8 cellular contexts compared by ENCODE assay signal in genomic region chr3:150546226-150547044, GRCh38. TPM values are rescaled to one million over a fixed set of nuclear protein-coding genes. Genes with fewer than 3 reads are reported as not detected.
DNase-seq lines count a peak whose midpoint lies in the region; ATAC-seq, FAIRE-seq and TF ChIP-seq lines count a peak whose summit lies in the region.

EIF2A (plus strand) TSS chr3:150546787; CDS start chr3:150546803, 16 bp downstream.
SERP1 (minus strand) TSS chr3:150546496; CDS start chr3:150546135, 361 bp downstream.

- H4K20me1 ChIP-seq in Loucy (ENCODE audit: insufficient read depth, low read length, poor library complexity, severe bottlenecking), result peaks cover 60% of the 10 kb centered on the region

- no peak for TF ChIP-seq CTCF in Loucy (conservative IDR thresholded peaks at IDR 0.05; ENCODE audit: low read length)
- TF ChIP-seq CTCF in fibroblast of mammary gland (conservative IDR thresholded peaks at IDR 0.05; ENCODE audit: control insufficient read depth, insufficient read depth, low read depth, low read length), result no peak

- H3K36me3 ChIP-seq in Loucy (ENCODE audit: insufficient read depth, low read length), result no peaks in the 10 kb centered on the region

- H3K36me3 Mint-ChIP-seq in naive thymus-derived CD8-positive, alpha-beta T cell, result peaks cover 0 to 49% (median 0%) of the 10 kb centered on the region in 3 donors

- no peaks in the 10 kb centered on the region for H3K9me3 ChIP-seq in Loucy (ENCODE audit: insufficient read depth, low read depth, low read length)

- peak; percentile 99 for DNase-seq in EL
- peak; percentile 76 for DNase-seq in H54 (ENCODE audit: insufficient read length, low spot score)
- DNase-seq in activated T-helper 9 cell treated with anti-CD3 and anti-CD28 coated beads, Interleukin-2, amount 50 U/mL, for 16 hours (ENCODE audit: low read depth), result peak; percentile 99
- DNase-seq in fibroblast of mammary gland (ENCODE audit: low read depth), result peak; percentile 99
- peak; percentile 96 to 100 (median 99) for DNase-seq in naive thymus-derived CD8-positive, alpha-beta T cell
- DNase-seq in stimulated activated naive CD4-positive, alpha-beta T cell (lab: John Stamatoyannopoulos, UW), result peak; percentile 96 to 100 (median 99)

- FAIRE-seq in H54 (lab: Jason Lieb, UNC), result peak; percentile 100

- no peaks in the 10 kb centered on the region for H3K27me3 Mint-ChIP-seq in naive thymus-derived CD8-positive, alpha-beta T cell

- no peaks in the 10 kb centered on the region for H3K27me3 ChIP-seq in Loucy (ENCODE audit: insufficient read depth, low read length, poor library complexity, severe bottlenecking)

- H3F3A ChIP-seq in Loucy (ENCODE audit: low read depth), result no peaks in the 10 kb centered on the region

- H3K79me2 ChIP-seq in Loucy (ENCODE audit: insufficient read depth, low read length), result peaks cover 96% of the 10 kb centered on the region

- peak within 1 kb of the TSS; percentile 98 for H3K4me3 ChIP-seq in Loucy (ENCODE audit: low read length, poor library complexity, severe bottlenecking)
- peak within 1 kb of the TSS; percentile 97 for H3K4me3 ChIP-seq in fibroblast of mammary gland (ENCODE audit: control insufficient read depth, low read depth, low read length)

- H3K4me1 ChIP-seq in Loucy (ENCODE audit: insufficient read depth, low read length, poor library complexity, severe bottlenecking), result peaks cover 59% of the 10 kb centered on the region

- H3K9me2 ChIP-seq in Loucy (replicated peaks; ENCODE audit: low read depth, low read length), result no peaks in the 10 kb centered on the region

- H3K9me3 Mint-ChIP-seq in naive thymus-derived CD8-positive, alpha-beta T cell, result no peaks in the 10 kb centered on the region

- H3K4me1 Mint-ChIP-seq in naive thymus-derived CD8-positive, alpha-beta T cell, result peaks cover 25 to 84% (median 75%) of the 10 kb centered on the region in 4 donors

- peak within 1 kb of the TSS; percentile 92 for H2AFZ ChIP-seq in Loucy (ENCODE audit: low read length)

- ATAC-seq in naive thymus-derived CD8-positive, alpha-beta T cell, result peak; percentile 89 to 90

- peak within 1 kb of the TSS; percentile 92 for H3K9ac ChIP-seq in Loucy (ENCODE audit: low read depth, low read length, poor library complexity, severe bottlenecking)

- POLR2A ChIA-PET in naive thymus-derived CD8-positive, alpha-beta T cell (lab: Charles Lee), result interaction anchor here (0.6 to 4.2 kb wide), 15 partner anchors 8 to 1697 kb away, joined by 3 to 58 read pairs (median 4); partner anchors contain the start of genes ERICH6, SELENOT, SIAH2 and TSC22D2

- H3K4me3 Mint-ChIP-seq in naive thymus-derived CD8-positive, alpha-beta T cell, result peak within 1 kb of the TSS; percentile 92 to 99 (median 96)

- H3K27ac Mint-ChIP-seq in naive thymus-derived CD8-positive, alpha-beta T cell, result peak within 1 kb of the TSS; percentile 97 to 100 (median 98)

- TF ChIP-seq POLR2A in H54 (IDR thresholded peaks at IDR 0.05; ENCODE audit: low read depth, low read length) (peak; percentile 97), Raji (IDR thresholded peaks at IDR 0.05; ENCODE audit: insufficient read depth, low read depth, low read length) (peak; percentile 93)

- peak within 1 kb of the TSS; percentile 98 for H3K4me2 ChIP-seq in Loucy (ENCODE audit: low read depth, low read length, poor library complexity, severe bottlenecking)

RNA-seq across cellular contexts. Expression of gene EIF2A, which starts in this region (rescaled TPM):
- total RNA-seq in naive thymus-derived CD8-positive, alpha-beta T cell, result 100 to 1,000 TPM; 103 to 120 TPM
- polyA plus RNA-seq in naive thymus-derived CD8-positive, alpha-beta T cell, result 10 to 100 TPM; 47.7 to 67.2 (median 50.8) TPM

RNA-seq across cellular contexts. Expression of gene SERP1, which starts in this region (rescaled TPM):
- total RNA-seq in naive thymus-derived CD8-positive, alpha-beta T cell, result 100 to 1,000 TPM; 114 to 118 TPM
- polyA plus RNA-seq in naive thymus-derived CD8-positive, alpha-beta T cell, result 100 to 1,000 TPM; 121 to 165 (median 144) TPM

Comparison
In these comparisons a context has a peak if more than half of its experiments do, and no peak if none do; other contexts are left out.
1. Peak in every context shown above with its lines: DNase-seq, ATAC-seq and H3K4me3 ChIP-seq.